Comparison of ENCODE assay signal across 8 cellular contexts in genomic region chr22:29780781-29781676, GRCh38. TPM values are rescaled to one million over a fixed set of nuclear protein-coding genes. Genes with fewer than 3 reads are reported as not detected.
A peak's percentile ranks its signal among the peaks of the same experiment; 100 is the strongest.
DNase-seq lines count a peak whose midpoint lies in the region; ATAC-seq and TF ChIP-seq lines count a peak whose summit lies in the region.
"Had no signal": no experiment of that assay in that cellular context is flagged by ENCODE, and none has a peak within 500 bp of the region (broad histone marks: within the 10 kb centered on the region; RNA-seq: fewer than 3 reads in every experiment).

No MANE protein-coding gene starts in this region.

- peaks cover 39% of the 10 kb centered on the region for H3K4me1 ChIP-seq in PC-3 (ENCODE audit: insufficient read depth, low read length)
- H3K4me1 ChIP-seq in mesodermal cell (ENCODE audit: control insufficient read depth, insufficient read depth, low read length, poor library complexity, severe bottlenecking), result peaks cover 36% of the 10 kb centered on the region

- H3K36me3 ChIP-seq in PC-3 (ENCODE audit: low read depth, low read length), result no peaks in the 10 kb centered on the region
- no peaks in the 10 kb centered on the region for H3K36me3 ChIP-seq in mesodermal cell (ENCODE audit: control insufficient read depth, insufficient read depth, low read length)
- H3K36me3 ChIP-seq: upper lobe of left lung had no signal

- H3K4me3 Mint-ChIP-seq in type B pancreatic cell, result no peak overlapping the region

- H3K27ac ChIP-seq in PC-3 (ENCODE audit: low read length) (peak overlapping the region; percentile 64), dorsolateral prefrontal cortex (peak overlapping the region in 58 of 59 donors; percentile 4 to 93 (median 76)), mesodermal cell (ENCODE audit: low read depth, low read length, severe bottlenecking) (peak overlapping the region; percentile 85)

- H3K4me1 Mint-ChIP-seq in type B pancreatic cell (ENCODE audit: unreplicated experiment), result peaks cover 16% of the 10 kb centered on the region

- no peaks in the 10 kb centered on the region for H4K20me1 ChIP-seq in PC-3 (ENCODE audit: low read length)

- intact Hi-C loops in PC-3 (cut with micrococcal nuclease) (no loop called here), dorsolateral prefrontal cortex (cut with DNase I) (no loop called here)

- H3K27ac Mint-ChIP-seq in type B pancreatic cell, result peak overlapping the region; percentile 25

- H3K9me3 ChIP-seq in PC-3 (ENCODE audit: low read length) (no peaks in the 10 kb centered on the region), mesodermal cell (ENCODE audit: control insufficient read depth, low read length) (no peaks in the 10 kb centered on the region)
- H3K9me3 ChIP-seq: upper lobe of left lung had no signal

- peak overlapping the region; percentile 69 for H2AFZ ChIP-seq in PC-3 (ENCODE audit: low read length)

- no TSS peak for BruUV-seq in PC-3 (replicated peaks; lab: Mats Ljungman, UMichigan)

- H3F3A ChIP-seq in PC-3 (ENCODE audit: low read length, unreplicated experiment), result no peaks in the 10 kb centered on the region

- no peaks in the 10 kb centered on the region for H3K9me3 Mint-ChIP-seq in type B pancreatic cell

- peak overlapping the region; percentile 50 for H3K4me2 ChIP-seq in PC-3 (ENCODE audit: low read length)

- H3K9me2 ChIP-seq in PC-3 (replicated peaks; ENCODE audit: low read length), result no peaks in the 10 kb centered on the region

- POLR2A ChIA-PET in PC-3 (lab: Charles Lee; ENCODE audit: unreplicated experiment), result no interaction called here

- no peaks in the 10 kb centered on the region for H3K27me3 Mint-ChIP-seq in type B pancreatic cell

- no peaks in the 10 kb centered on the region for H3K36me3 Mint-ChIP-seq in type B pancreatic cell

- WGBS in mesodermal cell (ENCODE audit: insufficient coverage in 2 of 2), 2 experiments, result 63 to 66% methylated on average over 8 of the region's 8 CpGs

- peak overlapping the region; percentile 9; the same call in 1 of the 2 replicates for H3K9ac ChIP-seq in PC-3 (ENCODE audit: low read length)

- H3K4me3 ChIP-seq in PC-3 (ENCODE audit: low read length) (no peak overlapping the region), dorsolateral prefrontal cortex (no peak overlapping the region), mesodermal cell (ENCODE audit: extremely low read depth, insufficient read depth, low read length, poor library complexity, severe bottlenecking) (no peak overlapping the region)
- H3K4me3 ChIP-seq: upper lobe of left lung had no signal

- CTCF ChIA-PET in PC-3 (lab: Charles Lee), result interaction anchor here (0.5 to 1.0 kb wide), 2 partner anchors 8 to 18 kb away, joined by 3 to 5 read pairs; no protein-coding TSS in a partner anchor

- H3K79me2 ChIP-seq in PC-3 (ENCODE audit: low read length), result no peaks in the 10 kb centered on the region

- ATAC-seq in PC-3, result peak; percentile 69
- no peak for ATAC-seq in GM18870 (IDR thresholded peaks at IDR 0.05; ENCODE audit: unreplicated experiment)

- no peak for TF ChIP-seq CTCF in PC-3 (conservative IDR thresholded peaks at IDR 0.05; ENCODE audit: low read depth, low read length)
- TF ChIP-seq CTCF in dorsolateral prefrontal cortex (IDR thresholded peaks at IDR 0.05 in 54 of 56, conservative IDR thresholded peaks at IDR 0.05 in 2 of 56; ENCODE audit: low read depth in 1 of 56, partially characterized antibody in 56 of 56), result no peak
- no peak for TF ChIP-seq CTCF in type B pancreatic cell (conservative IDR thresholded peaks at IDR 0.05)

- DNase-seq in PC-3, result peak; percentile 80
- DNase-seq in dorsolateral prefrontal cortex, result peak in 8 of 10 donors; percentile 32 to 79 (median 61)
- DNase-seq in type B pancreatic cell (ENCODE audit: extremely low spot score, unreplicated experiment), result no peak
- DNase-seq in NCI-H146 (lab: John Stamatoyannopoulos, UW), result no peak
- DNase-seq in stimulated activated CD4-positive, alpha-beta T cell treated with anti-CD3 and anti-CD28 coated beads, Interleukin-1b, Interleukin-23, amount 100 ng/mL, for 48 hours, result no peak

- no peaks in the 10 kb centered on the region for H3K27me3 ChIP-seq in PC-3 (ENCODE audit: low read length)
- no peaks in the 10 kb centered on the region for H3K27me3 ChIP-seq in dorsolateral prefrontal cortex
- H3K27me3 ChIP-seq: upper lobe of left lung had no signal

RNA-seq across cellular contexts. Expression of gene UQCR10, which starts 13.9 kb away (rescaled TPM):
- total RNA-seq in PC-3 (2014; rRNA removed) (116 and 196 TPM in 2 replicates), dorsolateral prefrontal cortex (100 to 1,000 TPM in 61 of 120 experiments, 10 to 100 TPM in 59; 57.3 to 129 (median 100) TPM), type B pancreatic cell (ENCODE audit: low replicate concordance) (137 and 155 TPM in 2 replicates)
- 123 TPM for polyA plus RNA-seq in mesodermal cell (2013, experiment 1 of 2)
- 117 TPM for polyA plus RNA-seq in mesodermal cell (2013, experiment 2 of 2)

RNA-seq across cellular contexts. Expression of gene ZMAT5, which starts 14.2 kb away (rescaled TPM):
- total RNA-seq in PC-3 (2014; rRNA removed) (24.2 and 37.7 TPM in 2 replicates), dorsolateral prefrontal cortex (10 to 100 TPM; 13.5 to 32.9 (median 20.5) TPM), type B pancreatic cell (ENCODE audit: low replicate concordance) (19.0 and 19.2 TPM in 2 replicates)
- polyA plus RNA-seq in mesodermal cell (2013, experiment 1 of 2), result 22.1 TPM
- polyA plus RNA-seq in mesodermal cell (2013, experiment 2 of 2), result 20.8 TPM

RNA-seq across cellular contexts. Expression of gene ASCC2, which starts 57.0 kb away (rescaled TPM):
- total RNA-seq in PC-3 (2014; rRNA removed), result 37.0 and 49.6 TPM in 2 replicates
- 10 to 100 TPM; 22.5 to 65.4 (median 35.4) TPM for total RNA-seq in dorsolateral prefrontal cortex
- polyA plus RNA-seq in mesodermal cell (2013, experiment 1 of 2), result 42.2 TPM
- polyA plus RNA-seq in mesodermal cell (2013, experiment 2 of 2), result 39.2 TPM
- 47.6 and 58.4 TPM in 2 replicates for total RNA-seq in type B pancreatic cell (ENCODE audit: low replicate concordance)

Comparison
In these comparisons a context has a peak if more than half of its experiments do, and no peak if none do; other contexts are left out.
1. DNase-seq: peak in PC-3 (single experiment) and dorsolateral prefrontal cortex (8 of 10); none in type B pancreatic cell (single experiment), NCI-H146 (single experiment) and stimulated activated CD4-positive, alpha-beta T cell treated with anti-CD3 and anti-CD28 coated beads, Interleukin-1b, Interleukin-23, amount 100 ng/mL, for 48 hours (single experiment).
2. Peak in every context shown above with its lines, with median percentiles within 50 percentile points of each other: H3K27ac ChIP-seq.